8 cellular contexts compared by ENCODE assay signal in the genomic region with DNA sequence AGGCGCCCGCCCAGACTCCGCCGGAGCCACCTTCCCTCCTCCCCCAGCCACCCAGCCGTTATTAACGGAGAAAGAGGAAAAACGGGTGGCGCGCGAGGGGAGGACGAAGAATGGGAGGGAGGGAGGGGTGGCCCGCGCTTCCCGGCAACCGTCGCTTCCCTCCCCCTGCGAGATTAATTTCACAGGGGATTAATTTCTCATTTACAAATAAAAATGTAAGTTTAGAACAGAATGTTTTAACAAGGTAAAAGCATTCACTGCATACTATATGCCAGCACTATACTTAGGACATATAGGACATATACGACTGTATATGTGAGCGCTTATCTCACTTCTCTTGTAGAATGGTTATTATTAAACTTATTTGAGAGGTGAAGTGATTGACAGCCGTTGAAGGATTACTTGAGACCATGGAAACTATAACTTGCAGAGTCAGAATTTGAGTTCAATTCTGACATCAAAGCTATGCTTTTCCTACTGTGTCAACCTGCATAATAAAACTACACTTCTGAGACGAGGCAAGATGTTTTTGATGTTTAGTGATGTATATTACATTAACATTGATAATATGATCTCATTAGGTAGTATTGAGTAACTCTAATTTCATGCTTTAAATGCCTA.
DNase-seq lines count a peak whose midpoint lies in the region; ATAC-seq, FAIRE-seq and TF ChIP-seq lines count a peak whose summit lies in the region.
"Not testable (repeated sequence)": the region's sequence is repeated elsewhere in the genome, so short reads cannot be mapped to it uniquely, and the experiment has no call there.

No MANE protein-coding gene starts in this region.

- H3K36me3 Mint-ChIP-seq in naive thymus-derived CD4-positive, alpha-beta T cell, result not testable (repeated sequence)

- H4K20me1 ChIP-seq in BLaER1, result not testable (repeated sequence)

- in situ Hi-C loops in HAP-1 (cut with MboI; ENCODE audit: low sequenced_read_pairs), result not testable (repeated sequence)

- peak overlapping the region; percentile 55 to 99 (median 68) for H3K4me3 Mint-ChIP-seq in naive thymus-derived CD4-positive, alpha-beta T cell

- intact Hi-C loops in naive thymus-derived CD4-positive, alpha-beta T cell (cut with micrococcal nuclease); stomach (cut with DNase I; ENCODE audit: low total_unique reads): not testable (repeated sequence)

- peak overlapping the region; percentile 84 for H3K9ac ChIP-seq in BLaER1

- H3K9me3 Mint-ChIP-seq in naive thymus-derived CD4-positive, alpha-beta T cell, result not testable (repeated sequence)

- H3K4me1 ChIP-seq in BLaER1; HAP-1; right atrium auricular region; naive thymus-derived CD4-positive, alpha-beta T cell (ENCODE audit: control insufficient read depth in 2 of 2, insufficient read depth in 2 of 2, low read length in 2 of 2): not testable (repeated sequence)
- H3K4me1 ChIP-seq in stomach, result peaks cover 0 to 27% (median 12%) of the 10 kb centered on the region in 4 donors

- FAIRE-seq in bronchial epithelial cell (lab: Jason Lieb, UNC), result not testable (repeated sequence)

- TF ChIP-seq EP300 in stomach (IDR thresholded peaks at IDR 0.05), result not testable (repeated sequence)

- peak overlapping the region; percentile 90 for H3K4me3 ChIP-seq in BLaER1
- H3K4me3 ChIP-seq in HAP-1, result peak overlapping the region; percentile 60
- peak overlapping the region; percentile 68 for H3K4me3 ChIP-seq in WERI-Rb-1 (ENCODE audit: low read depth, low read length)
- peak overlapping the region; percentile 46 for H3K4me3 ChIP-seq in bronchial epithelial cell (ENCODE audit: low read depth, low read length)
- peak overlapping the region; percentile 65 to 81 for H3K4me3 ChIP-seq in right atrium auricular region
- not testable (repeated sequence) for H3K4me3 ChIP-seq in naive thymus-derived CD4-positive, alpha-beta T cell (ENCODE audit: low read length)
- H3K4me3 ChIP-seq in stomach, result peak overlapping the region; percentile 81 to 96 (median 84)

- H3K27ac Mint-ChIP-seq in naive thymus-derived CD4-positive, alpha-beta T cell, result not testable (repeated sequence)

- H3K36me3 ChIP-seq in BLaER1; HAP-1 (replicated peaks); WERI-Rb-1; bronchial epithelial cell (ENCODE audit: control insufficient read depth, insufficient read depth, low read length); right atrium auricular region; naive thymus-derived CD4-positive, alpha-beta T cell (ENCODE audit: control insufficient read depth in 2 of 3, insufficient read depth in 3 of 3, low read length in 3 of 3); stomach: not testable (repeated sequence)

- CTCF ChIA-PET in naive thymus-derived CD4-positive, alpha-beta T cell (lab: Charles Lee), result not testable (repeated sequence)

- peaks cover 0 to 10% (median 6%) of the 10 kb centered on the region in 7 donors for H3K4me1 Mint-ChIP-seq in naive thymus-derived CD4-positive, alpha-beta T cell

- H3K27ac ChIP-seq in BLaER1 (peak overlapping the region; percentile 88), WERI-Rb-1 (peak overlapping the region; percentile 82), right atrium auricular region (peak overlapping the region; percentile 93), stomach (peak overlapping the region; percentile 92 to 100 (median 96))
- not testable (repeated sequence) for H3K27ac ChIP-seq in naive thymus-derived CD4-positive, alpha-beta T cell (ENCODE audit: low read depth, low read length)

- H3K9me3 ChIP-seq in BLaER1; HAP-1; WERI-Rb-1 (ENCODE audit: severe bottlenecking); right atrium auricular region; naive thymus-derived CD4-positive, alpha-beta T cell (ENCODE audit: control insufficient read depth in 2 of 3, low read length in 3 of 3); stomach: not testable (repeated sequence)

- not testable (repeated sequence) for H3K27me3 ChIP-seq in BLaER1; HAP-1 (ENCODE audit: low read depth); WERI-Rb-1 (ENCODE audit: insufficient read depth, low read depth, severe bottlenecking); bronchial epithelial cell (ENCODE audit: control insufficient read depth, insufficient read depth, low read length); right atrium auricular region; naive thymus-derived CD4-positive, alpha-beta T cell (ENCODE audit: control insufficient read depth in 2 of 2, insufficient read depth in 2 of 2, low read length in 2 of 2); stomach

- 1 to 4% (median 2%) methylated on average over 10 to 21 of the region's 21 CpGs for WGBS in stomach, 5 donors

- not testable (repeated sequence) for TF ChIP-seq POLR2A in stomach (IDR thresholded peaks at IDR 0.05)

- not testable (repeated sequence) for TF ChIP-seq CTCF in WERI-Rb-1 (IDR thresholded peaks at IDR 0.05; ENCODE audit: low read depth, low read length); bronchial epithelial cell (IDR thresholded peaks at IDR 0.05; ENCODE audit: insufficient read depth, low read length, severe bottlenecking); right atrium auricular region (IDR thresholded peaks at IDR 0.05); stomach (IDR thresholded peaks at IDR 0.05)

- peak; percentile 8 for ATAC-seq in naive thymus-derived CD4-positive, alpha-beta T cell

- peak overlapping the region; percentile 82 for H3K4me2 ChIP-seq in BLaER1

- not testable (repeated sequence) for DNase-seq in HAP-1 (ENCODE audit: low spot score in 2 of 2); WERI-Rb-1; right atrium auricular region (ENCODE audit: low spot score); naive thymus-derived CD4-positive, alpha-beta T cell; stomach
- peak; percentile 40 for DNase-seq in NCI-H2227 treated with DMSO at 0.1 percent for 48 hours (lab: John Stamatoyannopoulos, UW)
- DNase-seq in bronchial epithelial cell (ENCODE audit: low read depth), result peak; percentile 4

- POLR2A ChIA-PET in naive thymus-derived CD4-positive, alpha-beta T cell (lab: Charles Lee), result not testable (repeated sequence)

- H3K27me3 Mint-ChIP-seq in naive thymus-derived CD4-positive, alpha-beta T cell, result peaks cover 5 to 41% (median 20%) of the 10 kb centered on the region in 5 donors
